Comparison of ENCODE assay signal across 8 cellular contexts in the genomic region with DNA sequence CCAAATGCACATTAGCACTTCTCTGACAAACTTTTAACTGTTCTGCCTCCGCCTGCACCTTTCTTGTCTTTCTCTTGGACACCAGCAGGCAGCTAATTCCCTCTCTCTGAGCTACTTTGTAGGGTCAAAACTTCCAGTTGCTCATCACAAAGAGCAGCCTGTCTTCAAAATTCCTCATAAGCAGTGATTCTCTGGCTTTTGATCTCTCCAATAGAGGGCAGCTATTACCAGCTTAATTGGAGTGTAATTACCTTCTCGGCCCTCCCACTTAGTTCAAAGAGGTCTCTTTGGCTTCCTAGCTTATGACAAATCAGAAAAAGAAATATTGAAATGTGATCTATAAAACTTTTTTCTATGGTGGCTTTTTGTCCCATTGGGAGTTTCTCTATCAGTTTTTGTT. TPM values are rescaled to one million over a fixed set of nuclear protein-coding genes. Genes with fewer than 3 reads are reported as not detected.
DNase-seq lines count a peak whose midpoint lies in the region; FAIRE-seq and TF ChIP-seq lines count a peak whose summit lies in the region.

No MANE protein-coding gene starts in this region.

- TF ChIP-seq CTCF in D721Med (IDR thresholded peaks at IDR 0.05; ENCODE audit: insufficient read depth, missing control alignments) (peak; percentile 35), LNCaP clone FGC (IDR thresholded peaks at IDR 0.05; ENCODE audit: control insufficient read depth, extremely low read depth, insufficient read depth) (peak; percentile 46), bronchial epithelial cell (IDR thresholded peaks at IDR 0.05; ENCODE audit: insufficient read depth, low read length, severe bottlenecking) (peak; percentile 53)

- DNase-seq in D721Med (ENCODE audit: insufficient read length, low spot score) (no peak), LNCaP clone FGC (ENCODE audit: low read depth) (no peak), bronchial epithelial cell (ENCODE audit: low read depth) (peak; percentile 72), lung microvascular endothelial cell (ENCODE audit: low read depth in 2 of 2) (peak; percentile 12 to 36), A172 (ENCODE audit: low spot score) (no peak), middle frontal gyrus (ENCODE audit: extremely low spot score, low spot score) (no peak), G401 (ENCODE audit: low spot score) (no peak)
- no peak for DNase-seq in activated naive CD4-positive, alpha-beta T cell treated with Interleukin-2 at 50 U/mL for 16 hours

- H3K4me3 ChIP-seq in LNCaP clone FGC (ENCODE audit: low read depth, low read length) (no peak overlapping the region), bronchial epithelial cell (ENCODE audit: low read depth, low read length) (no peak overlapping the region)

- no peaks in the 10 kb centered on the region for H3K27me3 ChIP-seq in bronchial epithelial cell (ENCODE audit: control insufficient read depth, insufficient read depth, low read length)

- no peaks in the 10 kb centered on the region for H3K36me3 ChIP-seq in bronchial epithelial cell (ENCODE audit: control insufficient read depth, insufficient read depth, low read length)

- in situ Hi-C loops in G401 (cut with HindIII; ENCODE audit: low sequenced_read_pairs), result no loop called here

- FAIRE-seq in D721Med (lab: Jason Lieb, UNC) (no peak), bronchial epithelial cell (lab: Jason Lieb, UNC) (no peak)

RNA-seq across cellular contexts. Expression of gene RAD23B, which starts 43.6 kb away (rescaled TPM):
- total RNA-seq in bronchial epithelial cell (157 and 207 TPM in 2 replicates), lung microvascular endothelial cell (52.5 and 66.3 TPM in 2 replicates)
- 135 and 142 TPM in 2 replicates for total RNA-seq in A172 (2014; rRNA removed; shearing (Covaris generic))
- total RNA-seq in G401 (2014; rRNA removed; shearing (Covaris generic)), result 129 and 208 TPM in 2 replicates

Comparison
In these comparisons a context has a peak if more than half of its experiments do, and no peak if none do; other contexts are left out.
1. DNase-seq: peak in bronchial epithelial cell (single experiment) and lung microvascular endothelial cell (2 of 2); none in D721Med (single experiment), LNCaP clone FGC (single experiment), activated naive CD4-positive, alpha-beta T cell treated with Interleukin-2 at 50 U/mL for 16 hours (single experiment), A172 (single experiment), middle frontal gyrus (single experiment) and G401 (single experiment).
2. Peak in every context shown above with its lines, with median percentiles within 50 percentile points of each other: CTCF ChIP-seq.